Comparison of ENCODE assay signal across 2 cellular contexts in the genomic region with DNA sequence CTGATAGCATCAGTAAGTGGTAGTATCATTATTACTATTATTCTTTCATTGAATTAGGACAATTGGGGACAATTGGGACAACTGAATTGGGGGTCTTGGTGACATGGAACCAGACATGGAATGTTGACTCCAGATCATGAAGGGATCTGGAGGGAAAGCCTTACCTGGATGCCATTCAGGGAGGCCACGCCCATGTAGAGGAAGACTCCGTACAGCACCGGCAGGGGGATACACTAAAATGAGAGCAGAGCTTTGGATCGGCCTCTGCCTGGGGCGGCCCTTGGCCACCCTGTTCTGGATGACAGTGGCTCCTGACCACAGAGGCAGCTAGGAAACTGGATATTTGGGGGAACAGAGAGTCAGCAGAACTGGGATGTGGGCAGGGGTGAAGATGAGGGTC.
TF ChIP-seq lines count a peak whose summit lies in the region.

No MANE protein-coding gene starts in this region.

TF ChIP-seq in A549, 52 proteins besides CTCF, POLR2A, EP300 and RAD21:
- TF ChIP-seq PHF8 (IDR thresholded peaks at IDR 0.05; ENCODE audit: borderline replicate concordance, low read depth) (no peak), HEYL (CRISPR knock-in tag; IDR thresholded peaks at IDR 0.05) (no peak), MYC (IDR thresholded peaks at IDR 0.05; ENCODE audit: borderline replicate concordance, low read length) (no peak), JUNB (IDR thresholded peaks at IDR 0.05) (no peak), BHLHE40 (IDR thresholded peaks at IDR 0.05; ENCODE audit: low read depth, low read length) (no peak), ATOH8 (CRISPR knock-in tag; IDR thresholded peaks at IDR 0.05; ENCODE audit: low read depth) (no peak), CBX2 (IDR thresholded peaks at IDR 0.05; ENCODE audit: borderline replicate concordance, low read depth) (no peak), NFE2L2 (conservative IDR thresholded peaks at IDR 0.05; ENCODE audit: low read length) (no peak), EHMT2 (IDR thresholded peaks at IDR 0.05; ENCODE audit: low read depth) (no peak), RARB (CRISPR knock-in tag; IDR thresholded peaks at IDR 0.05) (no peak), BCL3 (IDR thresholded peaks at IDR 0.05) (no peak), HDAC2 (IDR thresholded peaks at IDR 0.05) (no peak), REST (IDR thresholded peaks at IDR 0.05) (no peak), POLR2AphosphoS2 (conservative IDR thresholded peaks at IDR 0.05; ENCODE audit: low read length) (no peak)

TF ChIP-seq in H1, 55 proteins besides CTCF, POLR2A, EP300 and RAD21:
- no peak for TF ChIP-seq BACH1 (IDR thresholded peaks at IDR 0.05; ENCODE audit: low read length)
- TF ChIP-seq CHD1 (IDR thresholded peaks at IDR 0.05; ENCODE audit: low read depth, low read length), result no peak
